20 cellular contexts compared by ENCODE assay signal in the genomic region with DNA sequence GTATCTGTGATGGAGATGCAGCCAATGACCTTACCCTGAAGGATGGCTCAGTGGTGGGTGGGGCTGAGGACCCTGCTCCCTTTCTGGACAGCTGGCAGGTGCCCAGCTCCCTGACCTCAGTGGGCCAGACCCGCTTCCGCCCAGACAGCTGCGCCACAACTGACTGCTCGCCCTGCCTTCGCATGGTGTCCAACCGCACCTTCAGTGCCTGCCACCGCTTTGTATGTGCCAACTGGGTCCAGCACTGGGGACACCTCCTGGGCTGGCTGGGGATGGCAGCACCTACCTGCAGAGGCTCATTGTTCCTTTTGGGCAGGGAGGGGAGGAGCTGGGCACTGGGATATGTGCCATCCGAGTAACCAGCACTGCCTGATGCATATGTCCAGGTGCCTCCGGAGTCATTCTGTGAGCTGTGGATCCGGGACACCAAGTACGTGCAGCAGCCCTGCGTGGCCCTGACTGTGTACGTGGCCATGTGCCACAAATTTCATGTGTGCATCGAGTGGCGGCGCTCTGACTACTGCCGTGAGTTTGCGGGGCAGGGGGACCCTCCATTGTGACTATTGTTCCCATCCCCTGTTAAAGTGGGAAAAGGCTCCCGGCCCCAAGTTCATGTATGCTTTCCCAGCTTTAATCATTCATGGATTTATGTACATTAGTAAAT.
"Had no signal": no experiment of that assay in that cellular context is flagged by ENCODE, and none has a peak within 500 bp of the region (broad histone marks: within the 10 kb centered on the region; RNA-seq: fewer than 3 reads in every experiment).

No MANE protein-coding gene starts in this region.

- H3K27ac ChIP-seq: body of pancreas, cardiac muscle cell, hepatocyte, left lung, sigmoid colon, testis had no signal

- ATAC-seq: activated CD4-positive, alpha-beta T cell treated with anti-CD3 and anti-CD28 coated beads for 36 hours; body of pancreas; left lung; naive thymus-derived CD4-positive, alpha-beta T cell had no signal

- DNase-seq: activated B cell treated with CpG ODN at 0.5 μM for 24 hours; activated CD4-positive, alpha-beta memory T cell treated with anti-CD3 and anti-CD28 coated beads for 36 hours; activated CD4-positive, alpha-beta T cell treated with anti-CD3 and anti-CD28 coated beads for 36 hours; activated effector memory CD4-positive, alpha-beta T cell treated with anti-CD3 and anti-CD28 coated beads, Interleukin-2, amount 50 U/mL, for 16 hours; activated naive CD4-positive, alpha-beta T cell treated with anti-CD3 and anti-CD28 coated beads, Interleukin-2, amount 10 ng/mL, durations not matched to agents 7 days and 5 days; anterior cingulate cortex; body of pancreas; cortex of kidney; erythroblast; foreskin melanocyte; kidney glomerular epithelial cell; naive thymus-derived CD4-positive, alpha-beta T cell; sigmoid colon; stimulated activated CD4-positive, alpha-beta T cell treated with anti-CD3 and anti-CD28 coated beads, Interleukin-2, amount 100 ng/mL, for 48 hours; stimulated activated naive CD4-positive, alpha-beta T cell; T-helper 1 cell; testis had no signal

- H3K27me3 ChIP-seq: body of pancreas, hepatocyte, sigmoid colon, testis had no signal

- H3K4me1 ChIP-seq: body of pancreas, left lung, sigmoid colon, testis had no signal
